18 cellular contexts compared by ENCODE assay signal in the genomic region with DNA sequence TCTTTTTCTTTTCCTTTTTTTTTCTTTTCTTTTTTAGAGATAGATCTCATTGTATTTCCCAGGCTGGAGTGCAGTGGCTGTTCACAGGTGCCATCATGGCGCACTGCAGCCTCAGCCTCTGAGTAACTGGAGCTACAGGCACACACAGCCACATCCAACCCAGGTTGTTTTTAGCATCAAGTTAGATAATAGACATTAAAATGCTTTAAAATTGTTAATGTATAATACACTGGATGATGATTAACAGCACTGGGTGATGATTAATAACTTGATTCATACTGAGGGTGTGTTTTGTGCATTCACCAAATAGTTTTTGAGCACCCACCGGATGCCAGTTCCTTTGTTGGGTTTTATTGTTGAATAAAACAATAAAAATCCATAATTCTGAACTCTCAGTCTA.
DNase-seq lines count a peak whose midpoint lies in the region; ATAC-seq and TF ChIP-seq lines count a peak whose summit lies in the region.
"Had no signal": no experiment of that assay in that cellular context is flagged by ENCODE, and none has a peak within 500 bp of the region (broad histone marks: within the 10 kb centered on the region; RNA-seq: fewer than 3 reads in every experiment).

No MANE protein-coding gene starts in this region.

- H3K27ac Mint-ChIP-seq in nephron, result peak overlapping the region; percentile 94 to 98 (median 98)
- H3K27ac Mint-ChIP-seq: T-helper 1 cell treated with Interleukin-12 subunit alpha and Interleukin-12 subunit beta and Interleukin-4 antibody, amounts not matched to agents 30 μg/mL and 1 μg/mL, for 36 hours had no signal

- ATAC-seq in GM18861 (IDR thresholded peaks at IDR 0.05; ENCODE audit: unreplicated experiment) (peak; percentile 48), HG03139 (IDR thresholded peaks at IDR 0.05; ENCODE audit: unreplicated experiment) (peak; percentile 49), HG03025 (IDR thresholded peaks at IDR 0.05; ENCODE audit: low FRiP score, unreplicated experiment) (no peak), HG03095 (IDR thresholded peaks at IDR 0.05; ENCODE audit: unreplicated experiment) (no peak)
- ATAC-seq: HepG2 had no signal

- no peaks in the 10 kb centered on the region for H3K9me3 Mint-ChIP-seq in nephron
- H3K9me3 Mint-ChIP-seq: H9; T-helper 1 cell treated with Interleukin-12 subunit alpha and Interleukin-12 subunit beta and Interleukin-4 antibody, amounts not matched to agents 30 μg/mL and 1 μg/mL, for 36 hours had no signal

- TF ChIP-seq CTCF in epithelial cell of proximal tubule (conservative IDR thresholded peaks at IDR 0.05; ENCODE audit: low read depth, low read length) (no peak), nephron (IDR thresholded peaks at IDR 0.05; ENCODE audit: unreplicated experiment in 3 of 3) (no peak)

- DNase-seq in epithelial cell of proximal tubule (ENCODE audit: low read depth) (peak; percentile 68), KG1 (lab: John Stamatoyannopoulos, UW) (no peak), NCI-H226 (no peak)
- DNase-seq: H9, KBM-7, MV-4-11, NCI-H1694 treated with DMSO at 0.1 percent for 48 hours, NCI-H510A, NCI-H748 treated with DMSO at 0.1 percent for 48 hours, OCI-M1 had no signal

- no peak overlapping the region for H3K4me3 Mint-ChIP-seq in nephron
- H3K4me3 Mint-ChIP-seq: H9; T-helper 1 cell treated with Interleukin-12 subunit alpha and Interleukin-12 subunit beta and Interleukin-4 antibody, amounts not matched to agents 30 μg/mL and 1 μg/mL, for 36 hours had no signal

- peaks cover 20% of the 10 kb centered on the region for H3K27me3 Mint-ChIP-seq in nephron (ENCODE audit: low read depth)

- no peak overlapping the region for H3K4me3 ChIP-seq in epithelial cell of proximal tubule (ENCODE audit: low read depth, low read length)
- H3K4me3 ChIP-seq: SJSA1 had no signal

- H3K4me1 Mint-ChIP-seq in nephron, result peaks cover 6% of the 10 kb centered on the region

- no peaks in the 10 kb centered on the region for H3K36me3 Mint-ChIP-seq in nephron (ENCODE audit: low read depth)

Comparison
In these comparisons a context has a peak if more than half of its experiments do, and no peak if none do; other contexts are left out.
1. ATAC-seq: peak in GM18861 (single experiment) and HG03139 (single experiment); none in HG03025 (single experiment) and HG03095 (single experiment).